In genomic region chrX:54484666-54485065, GRCh38 we compare ENCODE assay signal across 17 cellular contexts. TPM values are rescaled to one million over a fixed set of nuclear protein-coding genes. Genes with fewer than 3 reads are reported as not detected.
DNase-seq lines count a peak whose midpoint lies in the region; ATAC-seq and TF ChIP-seq lines count a peak whose summit lies in the region.
"Had no signal": no experiment of that assay in that cellular context is flagged by ENCODE, and none has a peak within 500 bp of the region (broad histone marks: within the 10 kb centered on the region; RNA-seq: fewer than 3 reads in every experiment).

No MANE protein-coding gene starts in this region.

- no peak overlapping the region for H3K4me3 ChIP-seq in fibroblast of the aortic adventitia (ENCODE audit: low read depth, low read length)
- H3K4me3 ChIP-seq: breast epithelium, pancreas had no signal

- H3K9me3 Mint-ChIP-seq in Calu3 (ENCODE audit: low read depth, unreplicated experiment), result no peaks in the 10 kb centered on the region

- H3K27ac Mint-ChIP-seq in Calu3 (ENCODE audit: unreplicated experiment), result no peak overlapping the region
- H3K27ac Mint-ChIP-seq: stimulated activated naive B cell treated with anti-CD40 and anti-IgM and Interleukin-4, amounts not matched to agents 10 μg/mL and 1 μg/mL and 100 μg/mL, for 72 hours had no signal

- no peak for ATAC-seq in GM19467 (IDR thresholded peaks at IDR 0.05; ENCODE audit: unreplicated experiment)
- ATAC-seq: pancreas; stimulated activated naive B cell treated with anti-CD40 and anti-IgM and Interleukin-4, amounts not matched to agents 10 μg/mL and 1 μg/mL and 100 μg/mL, for 72 hours had no signal

- no peaks in the 10 kb centered on the region for H3K4me1 Mint-ChIP-seq in Calu3 (ENCODE audit: low read depth, unreplicated experiment)

- intact Hi-C loops in posterior vena cava (cut with DNase I), result no loop called here
- intact Hi-C loops in Calu3 (cut with micrococcal nuclease; ENCODE audit: unreplicated experiment), result no loop called here

- no peaks in the 10 kb centered on the region for H3K36me3 Mint-ChIP-seq in Calu3 (ENCODE audit: insufficient read depth, unreplicated experiment)
- H3K36me3 Mint-ChIP-seq: stimulated activated naive B cell treated with anti-CD40 and anti-IgM and Interleukin-4, amounts not matched to agents 10 μg/mL and 1 μg/mL and 100 μg/mL, for 72 hours had no signal

- peaks cover 16% of the 10 kb centered on the region for H3K27me3 Mint-ChIP-seq in Calu3 (ENCODE audit: unreplicated experiment)

- no peak overlapping the region for H3K4me3 Mint-ChIP-seq in Calu3 (ENCODE audit: low read depth, unreplicated experiment)
- H3K4me3 Mint-ChIP-seq: stimulated activated naive B cell treated with anti-CD40 and anti-IgM and Interleukin-4, amounts not matched to agents 10 μg/mL and 1 μg/mL and 100 μg/mL, for 72 hours had no signal

- no TSS peak for BruUV-seq in Calu3 (replicated peaks; lab: Mats Ljungman, UMichigan)

- TF ChIP-seq CTCF in fibroblast of the aortic adventitia (IDR thresholded peaks at IDR 0.05; ENCODE audit: insufficient read depth, low read length), result no peak
- TF ChIP-seq CTCF in Calu3 (IDR thresholded peaks at IDR 0.05; ENCODE audit: unreplicated experiment), result no peak

- CTCF ChIA-PET in Calu3 (lab: Charles Lee), result no interaction called here

- DNase-seq in ELF-1 (ENCODE audit: low read depth, low spot score) (peak; percentile 84), RPMI7951 (ENCODE audit: low read depth) (peak; percentile 56), fibroblast of the aortic adventitia (ENCODE audit: low read depth) (peak; percentile 47), posterior vena cava (ENCODE audit: low spot score) (peak; percentile 53), Calu3 (no peak), RPMI8226 (no peak)
- DNase-seq: activated CD8-positive, alpha-beta memory T cell treated with anti-CD3 and anti-CD28 coated beads, Interleukin-2, amount 50 U/mL, for 48 hours; activated effector memory CD4-positive, alpha-beta T cell treated with Interleukin-2 at 50 U/mL for 16 hours; AML-193; foreskin keratinocyte; NCI-H748 treated with DMSO at 0.1 percent for 48 hours; pancreas; SIG-M5; stimulated activated naive B cell treated with anti-CD40 and anti-IgM and Interleukin-4, amounts not matched to agents 10 μg/mL and 1 μg/mL and 100 μg/mL, for 72 hours had no signal

RNA-seq across cellular contexts. Expression of gene FGD1, which starts 11.4 kb away (rescaled TPM):
- total RNA-seq in RPMI7951 (2014; rRNA removed; shearing (Covaris generic)), result 7.0 and 8.0 TPM in 2 replicates
- total RNA-seq in fibroblast of the aortic adventitia (ENCODE audit: low replicate concordance), result 11.1 and 11.9 TPM in 2 replicates
- total RNA-seq in posterior vena cava, result 1 to 10 TPM; 7.6 to 9.6 TPM
- 0.59 and 0.97 TPM in 2 replicates for total RNA-seq in Calu3 (2022)
- total RNA-seq: T-helper 1 cell treated with Interleukin-12 subunit alpha and Interleukin-12 subunit beta and Interleukin-4 antibody, amounts not matched to agents 30 ng/mL and 1 ng/mL, for 36 hours had no signal

RNA-seq across cellular contexts. Expression of gene TSR2, which starts 44.5 kb away (rescaled TPM):
- 23.1 and 26.1 TPM in 2 replicates for total RNA-seq in RPMI7951 (2014; rRNA removed; shearing (Covaris generic))
- total RNA-seq in fibroblast of the aortic adventitia (ENCODE audit: low replicate concordance) (12.2 and 28.6 TPM in 2 replicates), posterior vena cava (10 to 100 TPM; 38.6 to 39.3 TPM), Calu3 (2022) (42.5 and 45.0 TPM in 2 replicates)

RNA-seq across cellular contexts. Expression of gene GNL3L, which starts 45.4 kb away (rescaled TPM):
- total RNA-seq in RPMI7951 (2014; rRNA removed; shearing (Covaris generic)), result 27.4 and 34.4 TPM in 2 replicates
- total RNA-seq in fibroblast of the aortic adventitia (ENCODE audit: low replicate concordance) (27.1 and 46.3 TPM in 2 replicates), posterior vena cava (10 to 100 TPM; 26.3 to 28.5 TPM), Calu3 (2022) (62.8 and 67.5 TPM in 2 replicates)

Comparison
In these comparisons a context has a peak if more than half of its experiments do, and no peak if none do; other contexts are left out.
1. DNase-seq: peak in ELF-1 (single experiment), RPMI7951 (single experiment), fibroblast of the aortic adventitia (single experiment) and posterior vena cava (single experiment); none in Calu3 (single experiment) and RPMI8226 (single experiment).